In genomic region chr4:3385719-3386440, GRCh38 we compare ENCODE assay signal across 14 cellular contexts. TPM values are rescaled to one million over a fixed set of nuclear protein-coding genes. Genes with fewer than 3 reads are reported as not detected.
DNase-seq lines count a peak whose midpoint lies in the region; FAIRE-seq and TF ChIP-seq lines count a peak whose summit lies in the region.
"Had no signal": no experiment of that assay in that cellular context is flagged by ENCODE, and none has a peak within 500 bp of the region (broad histone marks: within the 10 kb centered on the region; RNA-seq: fewer than 3 reads in every experiment).

No MANE protein-coding gene starts in this region.

- H3K9me1 ChIP-seq in keratinocyte (ENCODE audit: control insufficient read depth, extremely low read depth, insufficient read depth, low read length) = no peaks in the 10 kb centered on the region

- H3K9me3 ChIP-seq in adrenal gland (replicated peaks in 1 of 3) = no peaks in the 10 kb centered on the region
- H3K9me3 ChIP-seq in keratinocyte (ENCODE audit: control insufficient read depth, low read depth, low read length) = no peaks in the 10 kb centered on the region
- no peaks in the 10 kb centered on the region for H3K9me3 ChIP-seq in small intestine (ENCODE audit: control insufficient read depth, low read depth)
- H3K9me3 ChIP-seq in ovary = no peaks in the 10 kb centered on the region
- H3K9me3 ChIP-seq: body of pancreas had no signal

- H3K36me3 ChIP-seq in adrenal gland (replicated peaks in 1 of 2) = no peaks in the 10 kb centered on the region
- H3K36me3 ChIP-seq in keratinocyte (ENCODE audit: control insufficient read depth in 2 of 2, extremely low read depth in 1 of 2, insufficient read depth in 2 of 2, low read length in 2 of 2) = peaks cover 0 to 4% of the 10 kb centered on the region in 2 experiments
- no peaks in the 10 kb centered on the region for H3K36me3 ChIP-seq in small intestine (ENCODE audit: control insufficient read depth in 2 of 2, insufficient read depth in 2 of 2, low read length in 2 of 2)
- H3K36me3 ChIP-seq in ovary = no peaks in the 10 kb centered on the region

- H3K4me2 ChIP-seq in keratinocyte (ENCODE audit: control insufficient read depth, extremely low read depth, insufficient read depth, low read depth, low read length) = peak overlapping the region; percentile 98

- intact Hi-C loops in adrenal gland (cut with DNase I) = no loop called here
- intact Hi-C loops in ovary (cut with DNase I) = no loop called here

- dilution Hi-C loops in keratinocyte (cut with MboI; ENCODE audit: extremely low pct_ligation_motif_present, low sequenced_read_pairs) = no loop called here

- TF ChIP-seq EP300 in ovary (IDR thresholded peaks at IDR 0.05) = no peak

- H2AFZ ChIP-seq in keratinocyte (ENCODE audit: control insufficient read depth, low read length) = peak overlapping the region; percentile 48

- H3K79me2 ChIP-seq in keratinocyte (ENCODE audit: control insufficient read depth, insufficient read depth, low read length) = peaks cover 29% of the 10 kb centered on the region

- FAIRE-seq in GM12891 (lab: Jason Lieb, UNC) (peak; percentile 91), keratinocyte (lab: Jason Lieb, UNC) (peak; percentile 98), small intestine (lab: Jason Lieb, UNC) (no peak)

- TF ChIP-seq CTCF in adrenal gland (IDR thresholded peaks at IDR 0.05) = no peak
- no peak for TF ChIP-seq CTCF in keratinocyte (optimal IDR thresholded peaks at IDR 0.05 in 1 of 3, IDR thresholded peaks at IDR 0.05 in 1 of 3, conservative IDR thresholded peaks at IDR 0.05 in 1 of 3; ENCODE audit: extremely low read depth in 1 of 3, insufficient read depth in 2 of 3, low read length in 3 of 3)
- TF ChIP-seq CTCF in ovary (IDR thresholded peaks at IDR 0.05) = no peak

- WGBS in adrenal gland, 4 donors = 87 to 92% (median 89%) methylated on average over 14 to 22 of the region's 22 CpGs
- WGBS in small intestine, 3 donors = 86 to 87% (median 86%) methylated on average over 22 of the region's 22 CpGs
- WGBS in ovary, 3 donors = 94 to 96% (median 95%) methylated on average over 22 of the region's 22 CpGs

- peak overlapping the region in 4 of 5 donors; percentile 50 to 89 (median 74) for H3K27ac ChIP-seq in adrenal gland
- peak overlapping the region; percentile 95 for H3K27ac ChIP-seq in keratinocyte (ENCODE audit: control insufficient read depth, insufficient read depth, low read length)
- peak overlapping the region; percentile 12 to 80 for H3K27ac ChIP-seq in small intestine (ENCODE audit: low read depth in 1 of 2, low read length in 1 of 2)
- H3K27ac ChIP-seq in ovary = no peak overlapping the region
- H3K27ac ChIP-seq: C4-2B had no signal

- H3K9ac ChIP-seq in keratinocyte (ENCODE audit: control insufficient read depth, extremely low read depth, insufficient read depth, low read length) = peak overlapping the region; percentile 89

- H3K4me1 ChIP-seq in adrenal gland (replicated peaks in 1 of 2) (peaks cover 4 to 12% of the 10 kb centered on the region in 2 donors), keratinocyte (ENCODE audit: control insufficient read depth, extremely low read depth, insufficient read depth, low read length) (peaks cover 54% of the 10 kb centered on the region), small intestine (ENCODE audit: control insufficient read depth in 2 of 2, insufficient read depth in 1 of 2, low read depth in 1 of 2, low read length in 1 of 2) (no peaks in the 10 kb centered on the region), ovary (ENCODE audit: insufficient read depth) (peaks cover 8% of the 10 kb centered on the region)

- DNase-seq in GM12891 (ENCODE audit: insufficient read length, low spot score) (no peak), adrenal gland (no peak), keratinocyte (ENCODE audit: low read depth, low spot score) (peak; percentile 76), small intestine (no peak), Kasumi-1 (lab: John Stamatoyannopoulos, UW) (no peak), ovary (no peak), SIG-M5 (lab: John Stamatoyannopoulos, UW) (no peak)
- no peak for DNase-seq in activated CD4-positive, CD25-positive, alpha-beta regulatory T cell treated with anti-CD3 and anti-CD28 coated beads, Interleukin-2, amount 50 U/mL, for 72 hours
- DNase-seq: naive thymus-derived CD8-positive, alpha-beta T cell; NCI-H345; stimulated activated CD4-positive, alpha-beta T cell treated with anti-CD3 and anti-CD28 coated beads, Interleukin-4, amount 100 ng/mL, for 1 hour had no signal

- H3K27me3 ChIP-seq in adrenal gland = no peaks in the 10 kb centered on the region
- H3K27me3 ChIP-seq in keratinocyte (ENCODE audit: control insufficient read depth, extremely low read depth, insufficient read depth, low read length) = no peaks in the 10 kb centered on the region
- no peaks in the 10 kb centered on the region for H3K27me3 ChIP-seq in small intestine (ENCODE audit: control insufficient read depth in 2 of 2, insufficient read depth in 2 of 2, low read length in 2 of 2)
- no peaks in the 10 kb centered on the region for H3K27me3 ChIP-seq in ovary
- H3K27me3 ChIP-seq: body of pancreas had no signal

- TF ChIP-seq POLR2A in GM12891 (IDR thresholded peaks at IDR 0.05; ENCODE audit: low read depth, low read length) (no peak), adrenal gland (IDR thresholded peaks at IDR 0.05) (no peak), ovary (IDR thresholded peaks at IDR 0.05) (no peak)

- H3K4me3 ChIP-seq in adrenal gland (no peak overlapping the region), keratinocyte (ENCODE audit: control insufficient read depth in 2 of 3, extremely low read depth in 1 of 3, insufficient read depth in 2 of 3, low read depth in 1 of 3, low read length in 3 of 3) (peak overlapping the region; percentile 67 to 95 (median 88)), small intestine (ENCODE audit: low read depth in 1 of 2, low read length in 2 of 2) (no peak overlapping the region), ovary (no peak overlapping the region)
- H3K4me3 ChIP-seq: body of pancreas had no signal

- H4K20me1 ChIP-seq in keratinocyte (ENCODE audit: control insufficient read depth, extremely low read depth, insufficient read depth, low read length) = no peaks in the 10 kb centered on the region

TF ChIP-seq in GM12891, 5 proteins besides CTCF, POLR2A, EP300 and RAD21:
- no peak for TF ChIP-seq POU2F2 (IDR thresholded peaks at IDR 0.05; ENCODE audit: low read depth, low read length)
- TF ChIP-seq SPI1 (IDR thresholded peaks at IDR 0.05; ENCODE audit: low read depth, low read length) = 0 out of 2 replicates have a peak, but pooled peaks have one; percentile 1

RNA-seq across cellular contexts. Expression of gene HGFAC, which starts 55.9 kb away (rescaled TPM):
- polyA plus RNA-seq in GM12891 (2012; ENCODE audit: low read depth, missing spikeins) = not detected
- total RNA-seq in adrenal gland (under 1 TPM in 4 of 8 donors, not detected in 4; 0.12 to 0.51 (median 0.18) TPM), ovary (1 to 10 TPM in 1 of 7 donors, under 1 TPM in 5, not detected in 1; 0.15 to 2.1 (median 0.47) TPM)
- polyA plus RNA-seq in adrenal gland (under 1 TPM in 2 of 3 donors, not detected in 1; 0.64 to 0.84 TPM), keratinocyte (not detected in 3 replicates), small intestine (under 1 TPM in 1 of 3 donors, not detected in 2; 0.21 TPM), ovary (1 to 10 TPM in 1 of 2 donors, not detected in 1; 1.1 TPM)
- not detected for polyA plus RNA-seq in keratinocyte (2011; ENCODE audit: low read depth)
- polyA plus RNA-seq in keratinocyte (2011; cell fraction: cytosol; rRNA removed) = not detected in 2 replicates
- polyA plus RNA-seq in keratinocyte (2011; cell fraction: nucleus; rRNA removed) = not detected in 2 replicates
- not detected in 2 replicates for polyA plus RNA-seq in keratinocyte (2012; ENCODE audit: low replicate concordance)
- polyA minus RNA-seq in keratinocyte = not detected in 3 replicates
- polyA minus RNA-seq in keratinocyte (2011; cell fraction: cytosol; rRNA and poly(A)+ RNA removed) = not detected
- not detected in 2 replicates for polyA minus RNA-seq in keratinocyte (2011; cell fraction: nucleus; rRNA and poly(A)+ RNA removed)
- total RNA-seq: naive thymus-derived CD8-positive, alpha-beta T cell had no signal
- polyA plus RNA-seq: IgD-negative memory B cell; naive thymus-derived CD8-positive, alpha-beta T cell had no signal

Comparison
In these comparisons a context has a peak if more than half of its experiments do, and no peak if none do; other contexts are left out.
1. H3K27ac ChIP-seq: peak in adrenal gland (4 of 5), keratinocyte (single experiment) and small intestine (2 of 2); none in ovary (0 of 2).
2. H3K4me3 ChIP-seq: peak in keratinocyte (3 of 3); none in adrenal gland (0 of 4), small intestine (0 of 2) and ovary (single experiment).